Comparison of ENCODE assay signal across 37 cellular contexts in genomic region chr17:36842231-36842630, GRCh38.
"Had no signal": no experiment of that assay in that cellular context is flagged by ENCODE, and none has a peak within 500 bp of the region (broad histone marks: within the 10 kb centered on the region; RNA-seq: fewer than 3 reads in every experiment).

No MANE protein-coding gene starts in this region.

- H3K4me1 Mint-ChIP-seq: activated naive CD4-positive, alpha-beta T cell treated with anti-CD3 and anti-CD28 coated beads, Interleukin-2, amount 10 ng/mL, durations not matched to agents 7 days and 5 days; activated naive CD4-positive, alpha-beta T cell treated with anti-CD3 and anti-CD28 coated beads, Interleukin-2, amount 50 U/mL, for 24 hours; activated naive CD8-positive, alpha-beta T cell treated with anti-CD3 and anti-CD28 coated beads, Interleukin-2, amount 10 ng/mL, durations not matched to agents 7 days and 5 days; activated T-helper 17 cell treated with anti-CD3 and anti-CD28 coated beads, Interleukin-2, amount 50 U/mL, for 72 hours; central memory CD8-positive, alpha-beta T cell had no signal

- H3K4me1 ChIP-seq: adrenal gland, ascending aorta, body of pancreas, breast epithelium had no signal

- H3K4me3 Mint-ChIP-seq: activated naive CD4-positive, alpha-beta T cell treated with anti-CD3 and anti-CD28 coated beads for 36 hours; activated naive CD4-positive, alpha-beta T cell treated with anti-CD3 and anti-CD28 coated beads, Interleukin-2, amount 10 ng/mL, durations not matched to agents 7 days and 5 days; activated naive CD4-positive, alpha-beta T cell treated with anti-CD3 and anti-CD28 coated beads, Interleukin-2, amount 50 U/mL, for 24 hours; activated naive CD8-positive, alpha-beta T cell; activated naive CD8-positive, alpha-beta T cell treated with anti-CD3 and anti-CD28 coated beads for 36 hours; activated naive CD8-positive, alpha-beta T cell treated with anti-CD3 and anti-CD28 coated beads, Interleukin-2, amount 10 ng/mL, durations not matched to agents 7 days and 5 days; activated naive CD8-positive, alpha-beta T cell treated with anti-CD3 and anti-CD28 coated beads, Interleukin-2, amount 50 U/mL, for 24 hours; activated T-cell treated with anti-CD3 and anti-CD28 coated beads, Interleukin-2, amount 50 U/mL, for 24 hours; activated T-cell treated with anti-CD3 and anti-CD28 coated beads, Interleukin-2, amount 50 U/mL, for 4 hours; activated T-cell treated with anti-CD3 and anti-CD28 coated beads, Interleukin-2, amount 50 U/mL, for 72 hours; activated T-helper 1 cell treated with anti-CD3 and anti-CD28 coated beads, Interleukin-12 subunit alpha, Interleukin-12 subunit beta, Interleukin-2, Interleukin-4 antibody, amounts not matched to agents 30 ng/mL and 10 ng/mL and 1 ng/mL, durations not matched to agents 14 hours and 24 hours and 36 hours; activated T-helper 17 cell treated with anti-CD3 and anti-CD28 coated beads, Interleukin-2, amount 50 U/mL, for 72 hours; brain; central memory CD8-positive, alpha-beta T cell had no signal

- H3K9me3 Mint-ChIP-seq: activated naive CD4-positive, alpha-beta T cell treated with anti-CD3 and anti-CD28 coated beads for 36 hours; activated naive CD4-positive, alpha-beta T cell treated with anti-CD3 and anti-CD28 coated beads, Interleukin-2, amount 10 ng/mL, durations not matched to agents 7 days and 5 days; activated naive CD4-positive, alpha-beta T cell treated with anti-CD3 and anti-CD28 coated beads, Interleukin-2, amount 50 U/mL, for 24 hours; activated naive CD8-positive, alpha-beta T cell treated with anti-CD3 and anti-CD28 coated beads, Interleukin-2, amount 50 U/mL, for 24 hours; activated T-cell treated with anti-CD3 and anti-CD28 coated beads, Interleukin-2, amount 50 U/mL, for 24 hours; activated T-cell treated with anti-CD3 and anti-CD28 coated beads, Interleukin-2, amount 50 U/mL, for 72 hours; activated T-helper 17 cell treated with anti-CD3 and anti-CD28 coated beads, Interleukin-2, amount 50 U/mL, for 72 hours; activated T-helper 2 cell treated with anti-CD3 and anti-CD28 coated beads, Interferon-gamma antibody, Interleukin-2, Interleukin-4, amounts not matched to agents 10 μg/mL and 5 μg/mL and 100 μg/mL, durations not matched to agents 14 hours and 24 hours and 36 hours; central memory CD8-positive, alpha-beta T cell had no signal

- DNase-seq: activated effector memory CD4-positive, alpha-beta T cell treated with anti-CD3 and anti-CD28 coated beads, Interleukin-2, amount 50 U/mL, for 16 hours; activated effector memory CD4-positive, alpha-beta T cell treated with Interleukin-2 at 50 U/mL for 16 hours; activated gamma-delta T cell; activated gamma-delta T cell treated with Interleukin-2 at 50 U/mL for 16 hours; activated naive CD4-positive, alpha-beta T cell; activated naive CD4-positive, alpha-beta T cell treated with anti-CD3 and anti-CD28 coated beads for 36 hours; activated naive CD4-positive, alpha-beta T cell treated with anti-CD3 and anti-CD28 coated beads, Interleukin-2, amount 10 ng/mL, durations not matched to agents 7 days and 5 days; activated naive CD4-positive, alpha-beta T cell treated with anti-CD3 and anti-CD28 coated beads, Interleukin-2, amount 50 U/mL, for 16 hours; activated naive CD4-positive, alpha-beta T cell treated with Interleukin-2 at 50 U/mL for 16 hours; activated naive CD8-positive, alpha-beta T cell treated with anti-CD3 and anti-CD28 coated beads for 36 hours; activated naive CD8-positive, alpha-beta T cell treated with anti-CD3 and anti-CD28 coated beads, Interleukin-2, amount 10 ng/mL, durations not matched to agents 7 days and 5 days; activated naive CD8-positive, alpha-beta T cell treated with anti-CD3 and anti-CD28 coated beads, Interleukin-2, amount 50 U/mL, for 24 hours; activated T-cell treated with anti-CD3 and anti-CD28 coated beads, Interleukin-2, amount 50 U/mL, for 1 hour; activated T-cell treated with anti-CD3 and anti-CD28 coated beads, Interleukin-2, amount 50 U/mL, for 24 hours; activated T-cell treated with anti-CD3 and anti-CD28 coated beads, Interleukin-2, amount 50 U/mL, for 4 hours; activated T-cell treated with anti-CD3 and anti-CD28 coated beads, Interleukin-2, amount 50 U/mL, for 48 hours; activated T-cell treated with anti-CD3 and anti-CD28 coated beads, Interleukin-2, amount 50 U/mL, for 72 hours; adrenal gland; amniotic stem cell; amygdala; anterior cingulate cortex; body of pancreas; brain microvascular endothelial cell; caudate nucleus; central memory CD4-positive, alpha-beta T cell; cerebellar nuclear complex had no signal

- H3K27me3 ChIP-seq: adrenal gland, ascending aorta, body of pancreas, brain microvascular endothelial cell, cardiac muscle cell had no signal

- H3K9me3 ChIP-seq: adrenal gland, body of pancreas had no signal

- H3K4me3 ChIP-seq: adrenal gland, ascending aorta, body of pancreas, breast epithelium, cardiac muscle cell had no signal

- ATAC-seq: activated naive CD4-positive, alpha-beta T cell treated with anti-CD3 and anti-CD28 coated beads, Interleukin-2, amount 50 U/mL, for 72 hours; activated naive CD8-positive, alpha-beta T cell treated with anti-CD3 and anti-CD28 coated beads, Interleukin-2, amount 50 U/mL, for 24 hours; activated T-cell treated with anti-CD3 and anti-CD28 coated beads, Interleukin-2, amount 50 U/mL, for 4 hours; activated T-cell treated with anti-CD3 and anti-CD28 coated beads, Interleukin-2, amount 50 U/mL, for 72 hours; activated T-helper 17 cell treated with anti-CD3 and anti-CD28 coated beads, Interleukin-2, amount 50 U/mL, for 72 hours; body of pancreas had no signal

- H3K36me3 Mint-ChIP-seq: activated naive CD4-positive, alpha-beta T cell treated with anti-CD3 and anti-CD28 coated beads, Interleukin-2, amount 10 ng/mL, durations not matched to agents 7 days and 5 days; activated naive CD4-positive, alpha-beta T cell treated with anti-CD3 and anti-CD28 coated beads, Interleukin-2, amount 50 U/mL, for 24 hours; activated naive CD4-positive, alpha-beta T cell treated with anti-CD3 and anti-CD28 coated beads, Interleukin-2, amount 50 U/mL, for 72 hours; activated naive CD8-positive, alpha-beta T cell; activated naive CD8-positive, alpha-beta T cell treated with anti-CD3 and anti-CD28 coated beads for 36 hours; activated naive CD8-positive, alpha-beta T cell treated with anti-CD3 and anti-CD28 coated beads, Interleukin-2, amount 10 ng/mL, durations not matched to agents 7 days and 5 days; brain had no signal

- H3K27ac Mint-ChIP-seq: activated naive CD4-positive, alpha-beta T cell treated with anti-CD3 and anti-CD28 coated beads for 36 hours; activated naive CD4-positive, alpha-beta T cell treated with anti-CD3 and anti-CD28 coated beads, Interleukin-2, amount 10 ng/mL, durations not matched to agents 7 days and 5 days; activated naive CD4-positive, alpha-beta T cell treated with anti-CD3 and anti-CD28 coated beads, Interleukin-2, amount 50 U/mL, for 24 hours; activated naive CD4-positive, alpha-beta T cell treated with anti-CD3 and anti-CD28 coated beads, Interleukin-2, amount 50 U/mL, for 72 hours; activated naive CD8-positive, alpha-beta T cell; activated naive CD8-positive, alpha-beta T cell treated with anti-CD3 and anti-CD28 coated beads for 36 hours; activated naive CD8-positive, alpha-beta T cell treated with anti-CD3 and anti-CD28 coated beads, Interleukin-2, amount 10 ng/mL, durations not matched to agents 7 days and 5 days; activated naive CD8-positive, alpha-beta T cell treated with anti-CD3 and anti-CD28 coated beads, Interleukin-2, amount 50 U/mL, for 24 hours; activated T-cell treated with anti-CD3 and anti-CD28 coated beads, Interleukin-2, amount 50 U/mL, for 24 hours; activated T-cell treated with anti-CD3 and anti-CD28 coated beads, Interleukin-2, amount 50 U/mL, for 72 hours; activated T-helper 1 cell treated with anti-CD3 and anti-CD28 coated beads, Interleukin-12 subunit alpha, Interleukin-12 subunit beta, Interleukin-2, Interleukin-4 antibody, amounts not matched to agents 30 ng/mL and 10 ng/mL and 1 ng/mL, durations not matched to agents 14 hours and 24 hours and 36 hours; activated T-helper 17 cell treated with anti-CD3 and anti-CD28 coated beads, Interleukin-2, amount 50 U/mL, for 72 hours; activated T-helper 2 cell treated with anti-CD3 and anti-CD28 coated beads, Interferon-gamma antibody, Interleukin-2, Interleukin-4, amounts not matched to agents 10 μg/mL and 5 μg/mL and 100 μg/mL, durations not matched to agents 14 hours and 24 hours and 36 hours had no signal

- H3K36me3 ChIP-seq: adrenal gland, ascending aorta, brain microvascular endothelial cell, breast epithelium, cardiac muscle cell had no signal

- H3K27ac ChIP-seq: adrenal gland, ascending aorta, body of pancreas, brain microvascular endothelial cell, breast epithelium, cardiac muscle cell had no signal
